8 cellular contexts compared by ENCODE assay signal in genomic region chr5:150497274-150497988, GRCh38. TPM values are rescaled to one million over a fixed set of nuclear protein-coding genes. Genes with fewer than 3 reads are reported as not detected.
DNase-seq lines count a peak whose midpoint lies in the region; ATAC-seq and TF ChIP-seq lines count a peak whose summit lies in the region.

No MANE protein-coding gene starts in this region.

- H3K36me3 ChIP-seq in breast epithelium (no peaks in the 10 kb centered on the region), thyroid gland (no peaks in the 10 kb centered on the region)

- DNase-seq in HS-5 (ENCODE audit: low read depth) (peak; percentile 91), breast epithelium (ENCODE audit: low spot score in 2 of 2) (peak in 1 of 2 donors; percentile 77), left colon (no peak), thyroid gland (peak; percentile 73 to 82), cerebellum (ENCODE audit: low spot score) (no peak), NCI-H2029 (lab: John Stamatoyannopoulos, UW) (no peak)

- intact Hi-C loops in breast epithelium (cut with DNase I; ENCODE audit: low total_unique reads) (no loop called here), left colon (cut with DNase I, micrococcal nuclease) (no loop called here), thyroid gland (cut with DNase I) (no loop called here)

- ATAC-seq in left colon (peak; percentile 20), HG03280 (IDR thresholded peaks at IDR 0.05; ENCODE audit: unreplicated experiment) (no peak), GM18861 (IDR thresholded peaks at IDR 0.05; ENCODE audit: unreplicated experiment) (no peak)

- H3K9me3 ChIP-seq in breast epithelium (no peaks in the 10 kb centered on the region), thyroid gland (no peaks in the 10 kb centered on the region)

- H3K4me3 ChIP-seq in breast epithelium: peak overlapping the region in 1 of 3 donors; percentile 2
- H3K4me3 ChIP-seq in thyroid gland (replicated peaks in 1 of 3): no peak overlapping the region

- H3K4me1 ChIP-seq in breast epithelium: peaks cover 49 to 56% of the 10 kb centered on the region in 2 donors
- H3K4me1 ChIP-seq in thyroid gland: peaks cover 69% of the 10 kb centered on the region in 2 donors

- H3K27me3 ChIP-seq in breast epithelium (no peaks in the 10 kb centered on the region), thyroid gland (no peaks in the 10 kb centered on the region)

- 44 to 55% methylated on average over 11 to 13 of the region's 14 CpGs for WGBS in thyroid gland, 2 donors

- TF ChIP-seq POLR2A in breast epithelium (IDR thresholded peaks at IDR 0.05) (no peak), thyroid gland (IDR thresholded peaks at IDR 0.05) (no peak)

- TF ChIP-seq CTCF in breast epithelium (IDR thresholded peaks at IDR 0.05) (no peak), thyroid gland (IDR thresholded peaks at IDR 0.05) (no peak)

- H3K27ac ChIP-seq in breast epithelium: peak overlapping the region; percentile 96 to 99
- H3K27ac ChIP-seq in thyroid gland: peak overlapping the region; percentile 67 to 98 (median 96)

RNA-seq across cellular contexts. Expression of gene NDST1, which starts 10.5 kb away (rescaled TPM):
- total RNA-seq in breast epithelium (10 to 100 TPM; 46.7 to 92.3 (median 74.1) TPM), left colon (10 to 100 TPM; 63.5 to 73.9 TPM), thyroid gland (100 to 1,000 TPM in 2 of 4 donors, 10 to 100 TPM in 2; 84.9 to 171 (median 113) TPM), cerebellum (30.8 TPM)

RNA-seq across cellular contexts. Expression of gene RPS14, which starts 47.9 kb away (rescaled TPM):
- total RNA-seq in breast epithelium (1,000 to 10,000 TPM; 3,271 to 4,472 (median 4,011) TPM), left colon (1,000 to 10,000 TPM; 1,685 to 1,991 TPM), thyroid gland (1,000 to 10,000 TPM; 2,017 to 5,540 (median 2,786) TPM), cerebellum (1,114 TPM)

Comparison
In these comparisons a context has a peak if more than half of its experiments do, and no peak if none do; other contexts are left out.
1. DNase-seq: peak in HS-5 (single experiment) and thyroid gland (2 of 2); none in left colon (0 of 2), cerebellum (single experiment) and NCI-H2029 (single experiment).